ENCODE assay signal across 9 cellular contexts in genomic region chr1:43329995-43330751, GRCh38. TPM values are rescaled to one million over a fixed set of nuclear protein-coding genes. Genes with fewer than 3 reads are reported as not detected.
DNase-seq lines count a peak whose midpoint lies in the region; ATAC-seq and TF ChIP-seq lines count a peak whose summit lies in the region.
"Had no signal": no experiment of that assay in that cellular context is flagged by ENCODE, and none has a peak within 500 bp of the region (broad histone marks: within the 10 kb centered on the region; RNA-seq: fewer than 3 reads in every experiment).

No MANE protein-coding gene starts in this region.

- H3K27ac Mint-ChIP-seq in Calu3 (ENCODE audit: unreplicated experiment): no peak overlapping the region
- H3K27ac Mint-ChIP-seq in stimulated activated effector memory CD8-positive, alpha-beta T cell treated with anti-CD3 and anti-CD28 coated beads, Interleukin-12 subunit alpha, Interleukin-12 subunit beta, amount 100 ng/mL, for 72 hours: peak overlapping the region; percentile 53

- CTCF ChIA-PET in Calu3 (lab: Charles Lee): interaction anchor here (1.1 kb wide), 1 partner anchor 49 kb away, joined by 3 read pairs; no protein-coding TSS in a partner anchor

- H3K4me3 ChIP-seq in right lobe of liver: no peak overlapping the region

- no peaks in the 10 kb centered on the region for H3K9me3 Mint-ChIP-seq in Calu3 (ENCODE audit: low read depth, unreplicated experiment)
- peaks cover 3% of the 10 kb centered on the region for H3K9me3 Mint-ChIP-seq in stimulated activated effector memory CD8-positive, alpha-beta T cell treated with anti-CD3 and anti-CD28 coated beads, Interleukin-12 subunit alpha, Interleukin-12 subunit beta, amount 100 ng/mL, for 72 hours

- BruUV-seq in Calu3 (replicated peaks; lab: Mats Ljungman, UMichigan): no TSS peak

- H3K4me3 Mint-ChIP-seq in Calu3 (ENCODE audit: low read depth, unreplicated experiment): no peak overlapping the region
- H3K4me3 Mint-ChIP-seq in stimulated activated effector memory CD8-positive, alpha-beta T cell treated with anti-CD3 and anti-CD28 coated beads, Interleukin-12 subunit alpha, Interleukin-12 subunit beta, amount 100 ng/mL, for 72 hours: peak overlapping the region; percentile 12

- peaks cover 14% of the 10 kb centered on the region for H3K27me3 Mint-ChIP-seq in Calu3 (ENCODE audit: unreplicated experiment)

- no peak overlapping the region for H3K27ac ChIP-seq in right lobe of liver
- H3K27ac ChIP-seq: epithelial cell of prostate had no signal

- no peaks in the 10 kb centered on the region for H3K4me1 ChIP-seq in right lobe of liver

- intact Hi-C loops in Calu3 (cut with micrococcal nuclease; ENCODE audit: unreplicated experiment): no loop called here
- intact Hi-C loops in right lobe of liver (cut with DNase I): no loop called here

- ATAC-seq in right lobe of liver (peak; percentile 52 to 91 (median 70)), GM21390 (IDR thresholded peaks at IDR 0.05; ENCODE audit: unreplicated experiment) (no peak), GM19452 (IDR thresholded peaks at IDR 0.05; ENCODE audit: unreplicated experiment) (no peak)
- ATAC-seq in stimulated activated effector memory CD8-positive, alpha-beta T cell treated with anti-CD3 and anti-CD28 coated beads, Interleukin-12 subunit alpha, Interleukin-12 subunit beta, amount 100 ng/mL, for 72 hours: peak; percentile 96

- no peaks in the 10 kb centered on the region for H3K36me3 Mint-ChIP-seq in Calu3 (ENCODE audit: insufficient read depth, unreplicated experiment)
- H3K36me3 Mint-ChIP-seq in stimulated activated effector memory CD8-positive, alpha-beta T cell treated with anti-CD3 and anti-CD28 coated beads, Interleukin-12 subunit alpha, Interleukin-12 subunit beta, amount 100 ng/mL, for 72 hours: no peaks in the 10 kb centered on the region

- no peak for TF ChIP-seq CTCF in Calu3 (IDR thresholded peaks at IDR 0.05; ENCODE audit: unreplicated experiment)
- no peak for TF ChIP-seq CTCF in right lobe of liver (IDR thresholded peaks at IDR 0.05)

- DNase-seq in Calu3 (peak; percentile 20), MV-4-11 (lab: John Stamatoyannopoulos, UW) (peak; percentile 84), amniotic epithelial cell (ENCODE audit: low read depth) (peak; percentile 91), right lobe of liver (peak in 2 of 3 donors; percentile 39 to 48), NCI-H2196 treated with DMSO at 0.1 percent for 48 hours (lab: John Stamatoyannopoulos, UW; ENCODE audit: unreplicated experiment) (no peak)
- peak in 1 of 2 donors; percentile 58 for DNase-seq in stimulated activated effector memory CD8-positive, alpha-beta T cell treated with anti-CD3 and anti-CD28 coated beads, Interleukin-12 subunit alpha, Interleukin-12 subunit beta, amount 100 ng/mL, for 72 hours (ENCODE audit: low spot score in 2 of 2)

- no peaks in the 10 kb centered on the region for H3K36me3 ChIP-seq in right lobe of liver

- H3K9me3 ChIP-seq in right lobe of liver: no peaks in the 10 kb centered on the region

- no peaks in the 10 kb centered on the region for H3K27me3 ChIP-seq in right lobe of liver

- WGBS in right lobe of liver (ENCODE audit: insufficient coverage, low coverage, low lambda C conversion rate, missing lambda C conversion rate): 75% methylated on average over 1 of the region's 6 CpGs

- no peak for TF ChIP-seq POLR2A in right lobe of liver (IDR thresholded peaks at IDR 0.05)

- peaks cover 7% of the 10 kb centered on the region for H3K4me1 Mint-ChIP-seq in Calu3 (ENCODE audit: low read depth, unreplicated experiment)
- H3K4me1 Mint-ChIP-seq in stimulated activated effector memory CD8-positive, alpha-beta T cell treated with anti-CD3 and anti-CD28 coated beads, Interleukin-12 subunit alpha, Interleukin-12 subunit beta, amount 100 ng/mL, for 72 hours: peaks cover 10% of the 10 kb centered on the region

RNA-seq across cellular contexts. Expression of gene MPL, which starts 7.4 kb away (rescaled TPM):
- 0.52 and 0.73 TPM in 2 replicates for total RNA-seq in Calu3 (2022)
- under 1 TPM in 1 of 6 experiments, not detected in 5; 0.59 TPM for total RNA-seq in right lobe of liver

RNA-seq across cellular contexts. Expression of gene CDC20, which starts 28.6 kb away (rescaled TPM):
- 128 and 134 TPM in 2 replicates for total RNA-seq in Calu3 (2022)
- total RNA-seq in right lobe of liver: 1 to 10 TPM in 4 of 6 experiments, under 1 TPM in 1, not detected in 1; 0.49 to 5.3 (median 2.3) TPM

RNA-seq across cellular contexts. Expression of gene TIE1, which starts 29.4 kb away (rescaled TPM):
- total RNA-seq in Calu3 (2022) (not detected in 2 replicates), right lobe of liver (10 to 100 TPM in 1 of 6 experiments, 1 to 10 TPM in 5; 5.8 to 12.2 (median 8.0) TPM)

RNA-seq across cellular contexts. Expression of gene ELOVL1, which starts 37.6 kb away (rescaled TPM):
- total RNA-seq in Calu3 (2022) (107 and 117 TPM in 2 replicates), right lobe of liver (10 to 100 TPM; 19.9 to 38.3 (median 29.2) TPM)

RNA-seq across cellular contexts. Expression of gene C1orf210, which starts 44.8 kb away (rescaled TPM):
- total RNA-seq in Calu3 (2022) (16.8 and 19.9 TPM in 2 replicates), right lobe of liver (1 to 10 TPM in 4 of 6 experiments, under 1 TPM in 2; 0.58 to 2.7 (median 1.7) TPM)

Comparison
In these comparisons a context has a peak if more than half of its experiments do, and no peak if none do; other contexts are left out.
1. ATAC-seq: peak in right lobe of liver (4 of 4) and stimulated activated effector memory CD8-positive, alpha-beta T cell treated with anti-CD3 and anti-CD28 coated beads, Interleukin-12 subunit alpha, Interleukin-12 subunit beta, amount 100 ng/mL, for 72 hours (single experiment); none in GM21390 (single experiment) and GM19452 (single experiment).
2. RNA of gene CDC20, which starts 28.6 kb away (total RNA-seq): 128 to 134 TPM in Calu3; 0.49 to 5.3 TPM in right lobe of liver; every median in the first group is over 10 times any median in the second.